24 cellular contexts compared by ENCODE assay signal in the genomic region with DNA sequence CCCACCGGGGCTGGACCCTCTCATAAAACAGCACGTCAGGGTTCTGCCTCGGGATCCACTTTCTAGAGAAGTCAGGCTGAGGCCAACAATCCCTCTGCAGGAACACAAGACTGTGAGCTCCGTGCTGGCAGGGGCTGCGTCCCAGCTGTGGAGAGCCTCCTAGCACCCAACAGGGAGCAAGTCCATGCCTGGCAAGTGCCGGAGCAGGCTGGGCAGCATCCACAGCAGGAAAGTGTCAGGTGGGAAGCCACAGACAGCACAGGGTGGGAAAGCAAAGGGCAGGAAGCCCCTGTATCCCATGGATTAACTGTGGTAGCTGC.
"Had no signal": no experiment of that assay in that cellular context is flagged by ENCODE, and none has a peak within 500 bp of the region (broad histone marks: within the 10 kb centered on the region; RNA-seq: fewer than 3 reads in every experiment).

No MANE protein-coding gene starts in this region.

- H3K27me3 ChIP-seq: tibial nerve had no signal

- H3K4me3 ChIP-seq: heart left ventricle, left ventricle myocardium inferior, lung, mucosa of descending colon, pancreas, prostate gland, spleen, tibial nerve had no signal

- H3K4me3 Mint-ChIP-seq: immature natural killer cell; naive thymus-derived CD4-positive, alpha-beta T cell; natural killer cell treated with Interleukin-12 subunit alpha and Interleukin-12 subunit beta and Interleukin-15 and Interleukin-18, amount 100 ng/mL, for 72 hours; stimulated activated memory B cell treated with anti-CD40 and anti-IgM and Interleukin-4, amounts not matched to agents 10 μg/mL and 1 μg/mL and 100 μg/mL, for 72 hours; stimulated activated naive CD8-positive, alpha-beta T cell treated with anti-CD3 and anti-CD28 coated beads, Interleukin-15, amount 100 ng/mL, for 72 hours; type B pancreatic cell had no signal

- H3K27me3 Mint-ChIP-seq: type B pancreatic cell had no signal

- H3K4me1 ChIP-seq: heart left ventricle, left ventricle myocardium inferior, pancreas, prostate gland, spleen, tibial nerve had no signal

- H3K4me1 Mint-ChIP-seq: immature natural killer cell; stimulated activated memory B cell treated with anti-CD40 and anti-IgM and Interleukin-4, amounts not matched to agents 10 μg/mL and 1 μg/mL and 100 μg/mL, for 72 hours; stimulated activated naive CD8-positive, alpha-beta T cell treated with anti-CD3 and anti-CD28 coated beads, Interleukin-15, amount 100 ng/mL, for 72 hours had no signal

- H3K9me3 ChIP-seq: mucosa of descending colon, pancreas, prostate gland had no signal

- H3K36me3 Mint-ChIP-seq: immature natural killer cell; natural killer cell treated with Interleukin-12 subunit alpha and Interleukin-12 subunit beta and Interleukin-15 and Interleukin-18, amount 100 ng/mL, for 72 hours; stimulated activated memory B cell treated with anti-CD40 and anti-IgM and Interleukin-4, amounts not matched to agents 10 μg/mL and 1 μg/mL and 100 μg/mL, for 72 hours; type B pancreatic cell had no signal

- DNase-seq: hypothalamus; immature natural killer cell; left ventricle myocardium inferior; mesendoderm; midbrain; mucosa of descending colon; naive thymus-derived CD4-positive, alpha-beta T cell; pancreas; posterior cingulate gyrus; retina; right cardiac atrium; small intestine; spleen; stimulated activated CD4-positive, alpha-beta T cell treated with anti-CD3 and anti-CD28 coated beads, Interleukin-4, amount 100 ng/mL, for 24 hours; stimulated activated naive CD4-positive, alpha-beta T cell treated with Interleukin-2 at 50 U/mL for 16 hours; stimulated activated naive CD8-positive, alpha-beta T cell treated with anti-CD3 and anti-CD28 coated beads, Interleukin-15, amount 100 ng/mL, for 72 hours; substantia nigra had no signal

- H3K36me3 ChIP-seq: heart left ventricle, left ventricle myocardium inferior, pancreas, prostate gland, spleen, tibial nerve had no signal

- H3K27ac Mint-ChIP-seq: immature natural killer cell; naive thymus-derived CD4-positive, alpha-beta T cell; natural killer cell treated with Interleukin-12 subunit alpha and Interleukin-12 subunit beta and Interleukin-15 and Interleukin-18, amount 100 ng/mL, for 72 hours; stimulated activated memory B cell treated with anti-CD40 and anti-IgM and Interleukin-4, amounts not matched to agents 10 μg/mL and 1 μg/mL and 100 μg/mL, for 72 hours; type B pancreatic cell had no signal

- H3K27ac ChIP-seq: heart left ventricle, left ventricle myocardium inferior, pancreas, prostate gland, spleen, tibial nerve had no signal
